ENCODE assay signal across 15 cellular contexts in genomic region chr11:111331711-111332479, GRCh38. TPM values are rescaled to one million over a fixed set of nuclear protein-coding genes. Genes with fewer than 3 reads are reported as not detected.
DNase-seq lines count a peak whose midpoint lies in the region; ATAC-seq and TF ChIP-seq lines count a peak whose summit lies in the region.
"Had no signal": no experiment of that assay in that cellular context is flagged by ENCODE, and none has a peak within 500 bp of the region (broad histone marks: within the 10 kb centered on the region; RNA-seq: fewer than 3 reads in every experiment).

No MANE protein-coding gene starts in this region.

- WGBS in gastroesophageal sphincter (ENCODE audit: low coverage in 1 of 2), 2 donors, result 24 to 42% methylated on average over 3 to 4 of the region's 4 CpGs

- TF ChIP-seq POLR2A in gastroesophageal sphincter (IDR thresholded peaks at IDR 0.05) (no peak), vagina (IDR thresholded peaks at IDR 0.05) (no peak)

- TF ChIP-seq CTCF in gastroesophageal sphincter (IDR thresholded peaks at IDR 0.05) (no peak), vagina (IDR thresholded peaks at IDR 0.05) (no peak)

- H3K27ac ChIP-seq in gastroesophageal sphincter (peak overlapping the region; percentile 36 to 80 (median 70)), vagina (peak overlapping the region; percentile 31)
- H3K27ac ChIP-seq: A549, epithelial cell of prostate had no signal

- no peak for TF ChIP-seq EP300 in gastroesophageal sphincter (IDR thresholded peaks at IDR 0.05)

- ATAC-seq in gastroesophageal sphincter, result peak; percentile 24
- no peak for ATAC-seq in GM21360 (IDR thresholded peaks at IDR 0.05; ENCODE audit: unreplicated experiment)
- no peak for ATAC-seq in HG03469 (IDR thresholded peaks at IDR 0.05; ENCODE audit: unreplicated experiment)
- ATAC-seq: A549, K562 had no signal

- H3K4me3 ChIP-seq in gastroesophageal sphincter, result no peak overlapping the region
- no peak overlapping the region for H3K4me3 ChIP-seq in vagina
- H3K4me3 ChIP-seq: A549, K562 had no signal

- H3K4me1 ChIP-seq in gastroesophageal sphincter (peaks cover 5 to 59% (median 6%) of the 10 kb centered on the region in 3 donors), vagina (peaks cover 81% of the 10 kb centered on the region)

- H3K36me3 ChIP-seq in gastroesophageal sphincter (no peaks in the 10 kb centered on the region), vagina (no peaks in the 10 kb centered on the region)

- no peaks in the 10 kb centered on the region for H3K27me3 ChIP-seq in gastroesophageal sphincter
- no peaks in the 10 kb centered on the region for H3K27me3 ChIP-seq in vagina

- intact Hi-C loops in vagina (cut with DNase I), result no loop called here

- H3K9me3 ChIP-seq in gastroesophageal sphincter (no peaks in the 10 kb centered on the region), vagina (no peaks in the 10 kb centered on the region)
- H3K9me3 ChIP-seq: A549 had no signal

- peak; percentile 21 for DNase-seq in NCI-H2227 (lab: John Stamatoyannopoulos, UW; ENCODE audit: unreplicated experiment)
- DNase-seq in NCI-H2227 treated with DMSO at 0.1 percent for 48 hours (lab: John Stamatoyannopoulos, UW), result no peak
- peak; percentile 7 for DNase-seq in amniotic stem cell (lab: John Stamatoyannopoulos, UW)
- no peak for DNase-seq in vagina (ENCODE audit: extremely low spot score in 2 of 2)
- DNase-seq in activated T-cell treated with anti-CD3 and anti-CD28 coated beads for 4 hours, result no peak
- DNase-seq: activated naive CD4-positive, alpha-beta T cell treated with Interleukin-2 at 50 U/mL for 16 hours; mesendoderm had no signal

RNA-seq across cellular contexts. Expression of gene POU2AF3, which starts 33.5 kb away (rescaled TPM):
- total RNA-seq in gastroesophageal sphincter, result 1 to 10 TPM; 1.5 to 3.8 (median 2.2) TPM
- total RNA-seq in vagina, result 3.2 TPM
- total RNA-seq: chondrocyte, K562, osteocyte had no signal

RNA-seq across cellular contexts. Expression of gene POU2AF1, which starts 47.2 kb away (rescaled TPM):
- total RNA-seq in gastroesophageal sphincter, result under 1 TPM in 1 of 4 donors, not detected in 3; 0.10 TPM
- total RNA-seq in vagina, result not detected
- total RNA-seq: chondrocyte, osteocyte had no signal

Comparison
In these comparisons a context has a peak if more than half of its experiments do, and no peak if none do; other contexts are left out.
1. DNase-seq: peak in NCI-H2227 (single experiment) and amniotic stem cell (single experiment); none in NCI-H2227 treated with DMSO at 0.1 percent for 48 hours (single experiment), vagina (0 of 2) and activated T-cell treated with anti-CD3 and anti-CD28 coated beads for 4 hours (single experiment).